ENCODE assay signal across 1 cellular context in genomic region chr2:72920317-72921087, GRCh38.
A peak's percentile ranks its signal among the peaks of the same experiment; 100 is the strongest.
TF ChIP-seq lines count a peak whose summit lies in the region.

No MANE protein-coding gene starts in this region.

TF ChIP-seq in H1, 55 proteins besides CTCF, POLR2A, EP300 and RAD21 (continued from another document):
- TF ChIP-seq RXRA (IDR thresholded peaks at IDR 0.05; ENCODE audit: insufficient read depth, low read depth, low read length), result no peak
- peak; percentile 64 for TF ChIP-seq KDM4A (IDR thresholded peaks at IDR 0.05; ENCODE audit: low read depth, low read length, severe bottlenecking)
- TF ChIP-seq SUZ12 (IDR thresholded peaks at IDR 0.05; ENCODE audit: low read length), result peak; percentile 98
- peak; percentile 72 for TF ChIP-seq GABPA (IDR thresholded peaks at IDR 0.05; ENCODE audit: borderline replicate concordance, insufficient read depth, low read length)
